ENCODE assay signal across 8 cellular contexts in genomic region chr2:219205981-219206441, GRCh38. TPM values are rescaled to one million over a fixed set of nuclear protein-coding genes. Genes with fewer than 3 reads are reported as not detected.
DNase-seq lines count a peak whose midpoint lies in the region; TF ChIP-seq lines count a peak whose summit lies in the region.

No MANE protein-coding gene starts in this region.

- H2AK5ac ChIP-seq in H9 (ENCODE audit: insufficient read length, low read length), result no peak overlapping the region

- H2BK12ac ChIP-seq in H9 (ENCODE audit: insufficient read length, low read depth, low read length), result no peak overlapping the region

- no peak overlapping the region for H3T11ph ChIP-seq in H9 (ENCODE audit: low read length)

- H3K27me3 ChIP-seq in H9 (ENCODE audit: insufficient read depth, low read length) (no peaks in the 10 kb centered on the region), iPS-18a (ENCODE audit: control insufficient read depth, insufficient read depth, low read length) (no peaks in the 10 kb centered on the region), subcutaneous abdominal adipose tissue (ENCODE audit: control insufficient read depth in 5 of 5, insufficient read depth in 4 of 5, low read length in 5 of 5) (no peaks in the 10 kb centered on the region)

- H3K36me3 ChIP-seq in iPS-18a (ENCODE audit: control insufficient read depth, low read depth, low read length), result peaks cover 24% of the 10 kb centered on the region
- H3K36me3 ChIP-seq in subcutaneous abdominal adipose tissue (ENCODE audit: control insufficient read depth in 5 of 5, insufficient read depth in 5 of 5, low read length in 5 of 5), result peaks cover 0 to 32% (median 29%) of the 10 kb centered on the region in 5 donors

- H4K5ac ChIP-seq in H9 (ENCODE audit: insufficient read length, low read depth, low read length), result no peak overlapping the region

- BruUV-seq in Calu3 (replicated peaks; lab: Mats Ljungman, UMichigan), result TSS peak; percentile 90

- H3K27ac ChIP-seq in H9 (ENCODE audit: insufficient read length, low read depth, low read length) (no peak overlapping the region), iPS-18a (ENCODE audit: low read length) (no peak overlapping the region), subcutaneous abdominal adipose tissue (ENCODE audit: low read depth, low read length) (peak overlapping the region; percentile 78)

- H3K9ac ChIP-seq in H9 (ENCODE audit: extremely low read depth, insufficient read length, low read length), result peak overlapping the region; percentile 26
- H3K9ac ChIP-seq in iPS-18a (ENCODE audit: low read length), result peak overlapping the region; percentile 29
- peak overlapping the region; percentile 75 to 92 (median 85) for H3K9ac ChIP-seq in subcutaneous abdominal adipose tissue (ENCODE audit: low read length in 5 of 5)

- no peak overlapping the region for H2BK15ac ChIP-seq in H9 (ENCODE audit: low read depth, low read length)

- H4K8ac ChIP-seq in H9 (replicated peaks; ENCODE audit: insufficient read length, low read depth, low read length), result no peak overlapping the region

- H2AFZ ChIP-seq in H9 (ENCODE audit: low read length), result no peak overlapping the region

- no peaks in the 10 kb centered on the region for H3K79me1 ChIP-seq in H9 (ENCODE audit: insufficient read depth, low read depth, low read length, poor library complexity, severe bottlenecking)

- H3K27me3 Mint-ChIP-seq in Calu3 (ENCODE audit: unreplicated experiment) (no peaks in the 10 kb centered on the region), H9 (ENCODE audit: low read depth) (peaks cover 10% of the 10 kb centered on the region)
- H3K27me3 Mint-ChIP-seq in activated CD4-positive, alpha-beta memory T cell treated with anti-CD3 and anti-CD28 coated beads, Interleukin-2, amount 10 ng/mL, durations not matched to agents 7 days and 5 days, result no peaks in the 10 kb centered on the region

- H2BK20ac ChIP-seq in H9 (ENCODE audit: low read depth, low read length, poor library complexity, severe bottlenecking), result no peak overlapping the region

- no peak overlapping the region for H3K23ac ChIP-seq in H9 (ENCODE audit: insufficient read length, low read depth, low read length)

- H3K4me1 Mint-ChIP-seq in Calu3 (ENCODE audit: low read depth, unreplicated experiment) (peaks cover 8% of the 10 kb centered on the region), H9 (peaks cover 8 to 13% of the 10 kb centered on the region in 2 experiments)
- peaks cover 46% of the 10 kb centered on the region for H3K4me1 Mint-ChIP-seq in activated CD4-positive, alpha-beta memory T cell treated with anti-CD3 and anti-CD28 coated beads, Interleukin-2, amount 10 ng/mL, durations not matched to agents 7 days and 5 days

- peaks cover 4% of the 10 kb centered on the region for H3K23me2 ChIP-seq in H9 (ENCODE audit: insufficient read length, low read depth, low read length, poor library complexity, severe bottlenecking)

- H3K9me3 ChIP-seq in H9 (ENCODE audit: control insufficient read depth, low read depth, low read length) (no peaks in the 10 kb centered on the region), iPS-18a (ENCODE audit: control insufficient read depth, low read depth, low read length) (no peaks in the 10 kb centered on the region), subcutaneous abdominal adipose tissue (ENCODE audit: control insufficient read depth in 5 of 5, low read length in 5 of 5) (no peaks in the 10 kb centered on the region)

- H3K27ac Mint-ChIP-seq in Calu3 (ENCODE audit: unreplicated experiment) (peak overlapping the region; percentile 77), H9 (peak overlapping the region in 2 of 3 experiments; percentile 90 to 96; a peak in 4 of 7 replicates)
- peak overlapping the region; percentile 87 for H3K27ac Mint-ChIP-seq in activated CD4-positive, alpha-beta memory T cell treated with anti-CD3 and anti-CD28 coated beads, Interleukin-2, amount 10 ng/mL, durations not matched to agents 7 days and 5 days

- peak overlapping the region; percentile 87 for H3K4me2 ChIP-seq in H9 (ENCODE audit: insufficient read depth, insufficient read length, low read length)

- TF ChIP-seq CTCF in Calu3 (IDR thresholded peaks at IDR 0.05; ENCODE audit: unreplicated experiment), result no peak
- TF ChIP-seq CTCF in H9 (conservative IDR thresholded peaks at IDR 0.05), result no peak

- no peak overlapping the region for H3K56ac ChIP-seq in H9 (ENCODE audit: insufficient read length, low read depth, low read length)

- intact Hi-C loops in Calu3 (cut with micrococcal nuclease; ENCODE audit: unreplicated experiment), result no loop called here

- H3K14ac ChIP-seq in H9 (ENCODE audit: insufficient read depth, low read length), result no peak overlapping the region

- DNase-seq in Calu3 (no peak), H9 (no peak), NCI-H2081 treated with DMSO at 0.1 percent for 48 hours (lab: John Stamatoyannopoulos, UW) (no peak), dedifferentiated amniotic fluid mesenchymal stem cell (ENCODE audit: extremely low spot score) (no peak), NCI-H748 (lab: John Stamatoyannopoulos, UW; ENCODE audit: unreplicated experiment) (no peak)
- no peak for DNase-seq in activated CD4-positive, alpha-beta memory T cell treated with anti-CD3 and anti-CD28 coated beads, Interleukin-2, amount 10 ng/mL, durations not matched to agents 7 days and 5 days

- H3K4me3 ChIP-seq in iPS-18a (ENCODE audit: low read length) (peak overlapping the region; percentile 71), subcutaneous abdominal adipose tissue (ENCODE audit: low read depth in 1 of 5, low read length in 5 of 5) (peak overlapping the region; percentile 69 to 96 (median 81))

- H3K4me1 ChIP-seq in H9 (ENCODE audit: insufficient read depth, low read length), result no peaks in the 10 kb centered on the region
- peaks cover 3% of the 10 kb centered on the region for H3K4me1 ChIP-seq in iPS-18a (ENCODE audit: control insufficient read depth, low read depth, low read length)
- peaks cover 9 to 23% (median 19%) of the 10 kb centered on the region in 5 donors for H3K4me1 ChIP-seq in subcutaneous abdominal adipose tissue (ENCODE audit: control insufficient read depth in 5 of 5, insufficient read depth in 5 of 5, low read length in 5 of 5)

- CTCF ChIA-PET in Calu3 (lab: Charles Lee), result interaction anchor here (0.9 to 1.2 kb wide), 2 partner anchors 30 to 48 kb away, joined by 4 to 6 read pairs; partner anchors contain the start of genes CNPPD1 and TUBA4A
- CTCF ChIA-PET in activated CD4-positive, alpha-beta memory T cell treated with anti-CD3 and anti-CD28 coated beads, Interleukin-2, amount 10 ng/mL, durations not matched to agents 7 days and 5 days (lab: Charles Lee), result interaction anchor here (0.7 to 4.1 kb wide), 18 partner anchors 11 to 324 kb away, joined by 3 to 18 read pairs (median 6); partner anchors contain the start of genes ABCB6, CNPPD1, DNAJB2 and NHEJ1

- no peak overlapping the region for H3K18ac ChIP-seq in H9 (ENCODE audit: insufficient read length, low read depth, low read length)

- no CpG with 5 or more reads among the region's 10 CpGs for WGBS in H9 (ENCODE audit: extremely low coverage, insufficient read length, low lambda C conversion rate)

- H3K36me3 Mint-ChIP-seq in Calu3 (ENCODE audit: insufficient read depth, unreplicated experiment) (peaks cover 24% of the 10 kb centered on the region), H9 (ENCODE audit: insufficient read depth in 1 of 3, low read depth in 3 of 3) (peaks cover 4 to 36% (median 30%) of the 10 kb centered on the region in 3 experiments)
- peaks cover 22% of the 10 kb centered on the region for H3K36me3 Mint-ChIP-seq in activated CD4-positive, alpha-beta memory T cell treated with anti-CD3 and anti-CD28 coated beads, Interleukin-2, amount 10 ng/mL, durations not matched to agents 7 days and 5 days (ENCODE audit: low read depth)

- no peak overlapping the region for H2BK5ac ChIP-seq in H9 (ENCODE audit: insufficient read length, low read length)

- no peaks in the 10 kb centered on the region for H3K79me2 ChIP-seq in H9 (ENCODE audit: insufficient read depth, low read length)

- POLR2A ChIA-PET in activated CD4-positive, alpha-beta memory T cell treated with anti-CD3 and anti-CD28 coated beads, Interleukin-2, amount 10 ng/mL, durations not matched to agents 7 days and 5 days (lab: Charles Lee), result interaction anchor here (0.7 to 5.0 kb wide), 18 partner anchors 9 to 391 kb away, joined by 3 to 160 read pairs (median 8); partner anchors contain the start of genes ABCB6, ANKZF1, ATG9A and CNPPD1

- H4K20me1 ChIP-seq in H9 (ENCODE audit: control insufficient read depth, insufficient read depth, insufficient read length), result no peaks in the 10 kb centered on the region

- H2BK120ac ChIP-seq in H9 (ENCODE audit: low read depth, low read length, poor library complexity, severe bottlenecking), result no peak overlapping the region

- peak overlapping the region; percentile 84 for H3K4me3 Mint-ChIP-seq in Calu3 (ENCODE audit: low read depth, unreplicated experiment)
- peak overlapping the region; percentile 83 to 88 for H3K4me3 Mint-ChIP-seq in H9
- H3K4me3 Mint-ChIP-seq in activated CD4-positive, alpha-beta memory T cell treated with anti-CD3 and anti-CD28 coated beads, Interleukin-2, amount 10 ng/mL, durations not matched to agents 7 days and 5 days, result peak overlapping the region; percentile 79

- H4K91ac ChIP-seq in H9 (ENCODE audit: insufficient read length, low read depth, low read length), result no peak overlapping the region

- H3K9me3 Mint-ChIP-seq in Calu3 (ENCODE audit: low read depth, unreplicated experiment), result no peaks in the 10 kb centered on the region
- peaks cover 3 to 5% of the 10 kb centered on the region in 2 experiments; a peak in 3 of 5 replicates for H3K9me3 Mint-ChIP-seq in H9
- H3K9me3 Mint-ChIP-seq in activated CD4-positive, alpha-beta memory T cell treated with anti-CD3 and anti-CD28 coated beads, Interleukin-2, amount 10 ng/mL, durations not matched to agents 7 days and 5 days, result peaks cover 7% of the 10 kb centered on the region

- no peak overlapping the region for H3K4ac ChIP-seq in H9 (ENCODE audit: low read depth, low read length)

RNA-seq across cellular contexts. Expression of gene ZFAND2B, which starts 0.6 kb away (rescaled TPM):
- total RNA-seq in Calu3 (2022), result 25.7 and 30.0 TPM in 2 replicates
- total RNA-seq in H9 (2021), result 15.9 and 16.4 TPM in 2 replicates
- 10 to 100 TPM; 51.4 to 56.7 TPM for total RNA-seq in activated CD4-positive, alpha-beta memory T cell treated with anti-CD3 and anti-CD28 coated beads, Interleukin-2, amount 10 ng/mL, durations not matched to agents 7 days and 5 days

RNA-seq across cellular contexts. Expression of gene ABCB6, which starts 12.7 kb away (rescaled TPM):
- total RNA-seq in Calu3 (2022) (11.7 and 12.1 TPM in 2 replicates), H9 (2021) (44.6 and 46.4 TPM in 2 replicates)
- total RNA-seq in activated CD4-positive, alpha-beta memory T cell treated with anti-CD3 and anti-CD28 coated beads, Interleukin-2, amount 10 ng/mL, durations not matched to agents 7 days and 5 days, result 10 to 100 TPM; 15.2 to 17.9 TPM

RNA-seq across cellular contexts. Expression of gene ATG9A, which starts 23.4 kb away (rescaled TPM):
- total RNA-seq in Calu3 (2022) (36.6 and 42.4 TPM in 2 replicates), H9 (2021) (46.4 and 52.2 TPM in 2 replicates)
- 10 to 100 TPM; 58.9 to 60.7 TPM for total RNA-seq in activated CD4-positive, alpha-beta memory T cell treated with anti-CD3 and anti-CD28 coated beads, Interleukin-2, amount 10 ng/mL, durations not matched to agents 7 days and 5 days

RNA-seq across cellular contexts. Expression of gene ANKZF1, which starts 23.6 kb away (rescaled TPM):
- total RNA-seq in Calu3 (2022) (44.1 and 56.6 TPM in 2 replicates), H9 (2021) (45.9 and 55.4 TPM in 2 replicates)
- 100 to 1,000 TPM; 121 to 122 TPM for total RNA-seq in activated CD4-positive, alpha-beta memory T cell treated with anti-CD3 and anti-CD28 coated beads, Interleukin-2, amount 10 ng/mL, durations not matched to agents 7 days and 5 days

RNA-seq across cellular contexts. Expression of gene RETREG2, which starts 27.9 kb away (rescaled TPM):
- total RNA-seq in Calu3 (2022) (67.9 and 69.7 TPM in 2 replicates), H9 (2021) (46.7 and 48.0 TPM in 2 replicates)
- total RNA-seq in activated CD4-positive, alpha-beta memory T cell treated with anti-CD3 and anti-CD28 coated beads, Interleukin-2, amount 10 ng/mL, durations not matched to agents 7 days and 5 days, result 100 to 1,000 TPM; 107 to 113 TPM

Comparison
In these comparisons a context has a peak if more than half of its experiments do, and no peak if none do; other contexts are left out.
1. H3K9ac ChIP-seq: peak in every context shown above with its lines; median percentile 85 in subcutaneous abdominal adipose tissue; 29 in iPS-18a; 26 in H9.